Comparison of ENCODE assay signal across 8 cellular contexts in the genomic region with DNA sequence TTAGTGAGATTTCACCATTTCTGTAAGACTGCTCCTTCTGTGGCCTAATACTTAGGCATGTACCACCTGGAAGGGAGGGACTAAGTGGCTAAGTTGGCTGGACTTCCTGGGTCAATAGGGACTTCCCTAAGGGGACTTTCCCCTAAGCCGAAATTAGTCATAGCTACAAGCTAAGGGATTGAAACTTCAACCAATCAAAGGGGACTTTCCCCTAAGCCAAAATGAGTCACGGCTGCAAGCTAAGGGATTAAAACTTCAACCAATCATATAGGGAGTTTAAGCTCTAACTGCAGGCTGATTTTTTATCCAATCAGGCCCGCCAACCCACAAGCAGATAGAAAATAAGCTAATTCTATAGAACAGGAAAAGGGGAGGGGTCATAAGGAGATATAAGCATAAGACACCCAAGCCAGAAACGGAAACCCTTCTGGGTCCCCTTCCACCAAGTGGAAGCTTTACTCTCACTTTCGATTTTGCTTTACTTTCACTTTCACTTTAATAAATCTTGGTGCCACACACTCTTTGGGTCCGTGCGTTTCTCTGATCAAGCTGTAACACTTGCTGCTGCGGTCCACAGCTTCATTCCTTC.
DNase-seq lines count a peak whose midpoint lies in the region; ATAC-seq and TF ChIP-seq lines count a peak whose summit lies in the region.

No MANE protein-coding gene starts in this region.

- ATAC-seq in GM18502 (IDR thresholded peaks at IDR 0.05; ENCODE audit: poor library complexity, unreplicated experiment) (peak; percentile 82), GM21423 (IDR thresholded peaks at IDR 0.05; ENCODE audit: unreplicated experiment) (peak; percentile 62), HG03469 (IDR thresholded peaks at IDR 0.05; ENCODE audit: unreplicated experiment) (peak; percentile 50), GM21390 (IDR thresholded peaks at IDR 0.05; ENCODE audit: unreplicated experiment) (no peak), mucosa of descending colon (no peak)

- no peaks in the 10 kb centered on the region for H3K9me3 ChIP-seq in mucosa of descending colon

- intact Hi-C loops in mucosa of descending colon (cut with DNase I, micrococcal nuclease), result no loop called here

- no peaks in the 10 kb centered on the region for H3K36me3 ChIP-seq in mucosa of descending colon (ENCODE audit: low read depth)

- no peaks in the 10 kb centered on the region for H3K4me1 ChIP-seq in mucosa of descending colon (ENCODE audit: low read depth)

- no peak for TF ChIP-seq CTCF in mucosa of descending colon (IDR thresholded peaks at IDR 0.05)

- H3K4me3 ChIP-seq in mucosa of descending colon, result no peak overlapping the region

- peak; percentile 36 for DNase-seq in central memory CD4-positive, alpha-beta T cell
- DNase-seq in hippocampal formation (lab: John Stamatoyannopoulos, UW) (no peak), mucosa of descending colon (no peak), NCI-H1105 (lab: John Stamatoyannopoulos, UW) (no peak)

Comparison
In these comparisons a context has a peak if more than half of its experiments do, and no peak if none do; other contexts are left out.
1. ATAC-seq: peak in GM18502 (single experiment), GM21423 (single experiment) and HG03469 (single experiment); none in GM21390 (single experiment) and mucosa of descending colon (single experiment).